21 cellular contexts compared by ENCODE assay signal in genomic region chr22:49690454-49690853, GRCh38.
DNase-seq lines count a peak whose midpoint lies in the region; ATAC-seq and TF ChIP-seq lines count a peak whose summit lies in the region.
"Had no signal": no experiment of that assay in that cellular context is flagged by ENCODE, and none has a peak within 500 bp of the region (broad histone marks: within the 10 kb centered on the region; RNA-seq: fewer than 3 reads in every experiment).

No MANE protein-coding gene starts in this region.

- CTCF ChIA-PET in activated CD8-positive, alpha-beta memory T cell treated with anti-CD3 and anti-CD28 coated beads, Interleukin-2, amount 10 ng/mL, durations not matched to agents 7 days and 5 days (lab: Charles Lee), result no interaction called here

- peak; percentile 18 for DNase-seq in activated CD8-positive, alpha-beta memory T cell treated with anti-CD3 and anti-CD28 coated beads, Interleukin-2, amount 10 ng/mL, durations not matched to agents 7 days and 5 days
- DNase-seq in activated CD8-positive, alpha-beta memory T cell treated with anti-CD3 and anti-CD28 coated beads, Interleukin-2, amount 50 U/mL, for 4 hours, result no peak
- peak; percentile 62 for DNase-seq in coronary artery (ENCODE audit: low spot score)
- DNase-seq in mucosa of descending colon, result no peak
- no peak for DNase-seq in upper lobe of right lung
- DNase-seq in mucosa of gallbladder (ENCODE audit: low spot score), result no peak
- no peak for DNase-seq in NOMO-1 treated with dmso at 0.1 percent for 144 hours (lab: John Stamatoyannopoulos, UW; ENCODE audit: unreplicated experiment)
- DNase-seq: 8988T, AML-193, C1 segment of cervical spinal cord, DMS153, HFFc6, IMR-90, NCI-H1105, NCI-H146, NCI-H2029, NCI-H524 treated with DMSO at 0.1 percent for 48 hours, NCI-H82 had no signal

- H3K4me3 ChIP-seq in coronary artery (no peak overlapping the region), mucosa of descending colon (no peak overlapping the region), upper lobe of right lung (no peak overlapping the region)

- no peak overlapping the region for H3K4me3 Mint-ChIP-seq in activated CD8-positive, alpha-beta memory T cell treated with anti-CD3 and anti-CD28 coated beads, Interleukin-2, amount 10 ng/mL, durations not matched to agents 7 days and 5 days
- H3K4me3 Mint-ChIP-seq: CD8-positive, alpha-beta T cell; HFFc6 had no signal

- H3K9me3 Mint-ChIP-seq in activated CD8-positive, alpha-beta memory T cell treated with anti-CD3 and anti-CD28 coated beads, Interleukin-2, amount 10 ng/mL, durations not matched to agents 7 days and 5 days (ENCODE audit: low read depth), result no peaks in the 10 kb centered on the region
- H3K9me3 Mint-ChIP-seq: CD8-positive, alpha-beta T cell had no signal

- no peaks in the 10 kb centered on the region for H3K36me3 Mint-ChIP-seq in activated CD8-positive, alpha-beta memory T cell treated with anti-CD3 and anti-CD28 coated beads, Interleukin-2, amount 10 ng/mL, durations not matched to agents 7 days and 5 days
- H3K36me3 Mint-ChIP-seq: CD8-positive, alpha-beta T cell had no signal

- intact Hi-C loops in mucosa of descending colon (cut with DNase I, micrococcal nuclease), result no loop called here
- intact Hi-C loops in upper lobe of right lung (cut with DNase I), result no loop called here

- H3K27ac ChIP-seq in coronary artery (no peak overlapping the region), upper lobe of right lung (no peak overlapping the region)

- no peaks in the 10 kb centered on the region for H3K36me3 ChIP-seq in mucosa of descending colon (ENCODE audit: low read depth)
- H3K36me3 ChIP-seq in upper lobe of right lung, result no peaks in the 10 kb centered on the region

- no peaks in the 10 kb centered on the region for H3K4me1 Mint-ChIP-seq in activated CD8-positive, alpha-beta memory T cell treated with anti-CD3 and anti-CD28 coated beads, Interleukin-2, amount 10 ng/mL, durations not matched to agents 7 days and 5 days

- H3K4me1 ChIP-seq in mucosa of descending colon (ENCODE audit: low read depth), result no peaks in the 10 kb centered on the region
- no peaks in the 10 kb centered on the region for H3K4me1 ChIP-seq in upper lobe of right lung

- H3K27me3 Mint-ChIP-seq in activated CD8-positive, alpha-beta memory T cell treated with anti-CD3 and anti-CD28 coated beads, Interleukin-2, amount 10 ng/mL, durations not matched to agents 7 days and 5 days, result no peaks in the 10 kb centered on the region

- ATAC-seq in activated CD8-positive, alpha-beta memory T cell treated with anti-CD3 and anti-CD28 coated beads, Interleukin-2, amount 10 ng/mL, durations not matched to agents 7 days and 5 days, result no peak
- ATAC-seq in mucosa of descending colon (peak; percentile 8), upper lobe of right lung (peak; percentile 10), HG03469 (IDR thresholded peaks at IDR 0.05; ENCODE audit: unreplicated experiment) (no peak)
- ATAC-seq: CD8-positive, alpha-beta T cell; Right ventricle myocardium inferior had no signal

- H3K27ac Mint-ChIP-seq in activated CD8-positive, alpha-beta memory T cell treated with anti-CD3 and anti-CD28 coated beads, Interleukin-2, amount 10 ng/mL, durations not matched to agents 7 days and 5 days, result no peak overlapping the region
- H3K27ac Mint-ChIP-seq: CD8-positive, alpha-beta T cell; HFFc6 had no signal

- peaks cover 32% of the 10 kb centered on the region for H3K27me3 ChIP-seq in upper lobe of right lung

- H3K9me3 ChIP-seq in mucosa of descending colon (no peaks in the 10 kb centered on the region), upper lobe of right lung (no peaks in the 10 kb centered on the region)

- TF ChIP-seq CTCF in coronary artery (IDR thresholded peaks at IDR 0.05) (no peak), mucosa of descending colon (IDR thresholded peaks at IDR 0.05) (no peak), upper lobe of right lung (IDR thresholded peaks at IDR 0.05) (no peak)

Comparison
In these comparisons a context has a peak if more than half of its experiments do, and no peak if none do; other contexts are left out.
1. DNase-seq: peak in activated CD8-positive, alpha-beta memory T cell treated with anti-CD3 and anti-CD28 coated beads, Interleukin-2, amount 10 ng/mL, durations not matched to agents 7 days and 5 days (single experiment) and coronary artery (single experiment); none in activated CD8-positive, alpha-beta memory T cell treated with anti-CD3 and anti-CD28 coated beads, Interleukin-2, amount 50 U/mL, for 4 hours (single experiment), mucosa of descending colon (0 of 3), upper lobe of right lung (single experiment), mucosa of gallbladder (single experiment) and NOMO-1 treated with dmso at 0.1 percent for 144 hours (single experiment).
2. ATAC-seq: peak in mucosa of descending colon (single experiment) and upper lobe of right lung (single experiment); none in activated CD8-positive, alpha-beta memory T cell treated with anti-CD3 and anti-CD28 coated beads, Interleukin-2, amount 10 ng/mL, durations not matched to agents 7 days and 5 days (single experiment) and HG03469 (single experiment).